In the genomic region with DNA sequence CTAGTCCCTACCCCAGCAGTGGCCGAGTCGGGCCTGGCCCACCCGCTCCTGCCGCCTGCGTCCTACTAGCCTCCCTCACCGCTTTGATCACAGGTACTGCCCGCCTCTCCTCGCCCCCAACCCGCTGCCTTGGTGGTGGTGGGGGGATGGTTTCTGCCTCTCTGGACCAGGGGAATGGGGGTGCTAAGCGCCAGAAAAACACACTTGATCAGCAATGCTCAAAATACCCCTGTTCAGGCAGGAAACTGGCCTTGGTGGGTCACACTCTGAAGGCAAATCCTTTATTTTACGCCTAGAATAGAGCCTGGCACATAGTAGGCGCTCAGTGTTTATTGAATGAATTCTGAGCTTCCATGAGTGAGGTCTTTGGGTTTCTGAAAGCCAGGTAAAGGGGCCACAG, we compare ENCODE assay signal across 25 cellular contexts. TPM values are rescaled to one million over a fixed set of nuclear protein-coding genes. Genes with fewer than 3 reads are reported as not detected.
DNase-seq lines count a peak whose midpoint lies in the region; ATAC-seq and TF ChIP-seq lines count a peak whose summit lies in the region.
"Had no signal": no experiment of that assay in that cellular context is flagged by ENCODE, and none has a peak within 500 bp of the region (broad histone marks: within the 10 kb centered on the region; RNA-seq: fewer than 3 reads in every experiment).

No MANE protein-coding gene starts in this region.

- ATAC-seq in naive thymus-derived CD8-positive, alpha-beta T cell: no peak
- no peak for ATAC-seq in thoracic aorta (ENCODE audit: insufficient number of reproducible peaks, low FRiP score, low read depth)
- no peak for ATAC-seq in GM18907 (IDR thresholded peaks at IDR 0.05; ENCODE audit: unreplicated experiment)
- ATAC-seq: activated CD4-positive, alpha-beta T cell treated with anti-CD3 and anti-CD28 coated beads for 36 hours; PC-3; stimulated activated memory B cell treated with anti-CD40 and anti-IgM and Interleukin-4, amounts not matched to agents 10 μg/mL and 1 μg/mL and 100 μg/mL, for 72 hours had no signal

- peaks cover 8 to 17% (median 8%) of the 10 kb centered on the region in 4 donors for H3K4me1 Mint-ChIP-seq in naive thymus-derived CD8-positive, alpha-beta T cell

- no peak overlapping the region for H2AFZ ChIP-seq in osteoblast (ENCODE audit: low read length)

- H3K4me1 ChIP-seq in esophagus muscularis mucosa: peaks cover 13 to 31% (median 26%) of the 10 kb centered on the region in 4 donors
- H3K4me1 ChIP-seq in thoracic aorta (ENCODE audit: control insufficient read depth in 1 of 2, low read depth in 2 of 2): peaks cover 8 to 17% of the 10 kb centered on the region in 2 donors
- no peaks in the 10 kb centered on the region for H3K4me1 ChIP-seq in osteoblast (ENCODE audit: insufficient read depth, low read length)
- H3K4me1 ChIP-seq: foreskin keratinocyte had no signal

- no peak overlapping the region for H3K27ac ChIP-seq in esophagus muscularis mucosa (replicated peaks in 1 of 4)
- no peak overlapping the region for H3K27ac ChIP-seq in thoracic aorta
- H3K27ac ChIP-seq in osteoblast (ENCODE audit: low read depth, low read length): no peak overlapping the region
- H3K27ac ChIP-seq: 22Rv1, foreskin keratinocyte, HL-60, tibial artery had no signal

- TF ChIP-seq CTCF in esophagus muscularis mucosa (IDR thresholded peaks at IDR 0.05) (no peak), thoracic aorta (IDR thresholded peaks at IDR 0.05) (no peak), osteoblast (IDR thresholded peaks at IDR 0.05; ENCODE audit: extremely low read depth, low read depth, low read length) (no peak)

- H3K4me3 ChIP-seq in esophagus muscularis mucosa: peak overlapping the region; percentile 46 to 58 (median 56)
- peak overlapping the region; percentile 71 for H3K4me3 ChIP-seq in thoracic aorta
- no peak overlapping the region for H3K4me3 ChIP-seq in osteoblast (ENCODE audit: insufficient read depth, low read length)

- no peaks in the 10 kb centered on the region for H4K20me1 ChIP-seq in osteoblast (ENCODE audit: insufficient read depth, low read length)

- H3K36me3 ChIP-seq in esophagus muscularis mucosa (no peaks in the 10 kb centered on the region), thoracic aorta (no peaks in the 10 kb centered on the region), osteoblast (ENCODE audit: insufficient read depth, low read length) (no peaks in the 10 kb centered on the region)
- H3K36me3 ChIP-seq: tibial artery had no signal

- H3K9me3 Mint-ChIP-seq in naive thymus-derived CD8-positive, alpha-beta T cell: peaks cover 0 to 2% (median 0%) of the 10 kb centered on the region in 9 donors
- H3K9me3 Mint-ChIP-seq: activated naive CD4-positive, alpha-beta T cell treated with anti-CD3 and anti-CD28 coated beads, Interleukin-2, amount 10 ng/mL, durations not matched to agents 7 days and 5 days; activated T-cell treated with anti-CD3 and anti-CD28 coated beads, Interleukin-2, amount 50 U/mL, for 4 hours; stimulated activated memory B cell treated with anti-CD40 and anti-IgM and Interleukin-4, amounts not matched to agents 10 μg/mL and 1 μg/mL and 100 μg/mL, for 72 hours had no signal

- H3K27me3 ChIP-seq in esophagus muscularis mucosa: peaks cover 0 to 93% (median 31%) of the 10 kb centered on the region in 4 donors
- peaks cover 6% of the 10 kb centered on the region for H3K27me3 ChIP-seq in thoracic aorta (replicated peaks; ENCODE audit: insufficient read depth)
- H3K27me3 ChIP-seq in osteoblast (ENCODE audit: insufficient read depth, low read length): peaks cover 54% of the 10 kb centered on the region

- 69% methylated on average over 3 of the region's 12 CpGs for WGBS in esophagus muscularis mucosa

- POLR2A ChIA-PET in naive thymus-derived CD8-positive, alpha-beta T cell (lab: Charles Lee): no interaction called here

- peak overlapping the region in 6 of 10 donors; percentile 9 to 73 (median 51) for H3K4me3 Mint-ChIP-seq in naive thymus-derived CD8-positive, alpha-beta T cell
- H3K4me3 Mint-ChIP-seq: activated CD4-positive, alpha-beta T cell treated with anti-CD3 and anti-CD28 coated beads for 36 hours; activated naive CD4-positive, alpha-beta T cell treated with anti-CD3 and anti-CD28 coated beads, Interleukin-2, amount 10 ng/mL, durations not matched to agents 7 days and 5 days; activated T-cell treated with anti-CD3 and anti-CD28 coated beads, Interleukin-2, amount 50 U/mL, for 4 hours; stimulated activated memory B cell treated with anti-CD40 and anti-IgM and Interleukin-4, amounts not matched to agents 10 μg/mL and 1 μg/mL and 100 μg/mL, for 72 hours had no signal

- TF ChIP-seq EP300 in esophagus muscularis mucosa (IDR thresholded peaks at IDR 0.05): no peak

- H3K27me3 Mint-ChIP-seq in naive thymus-derived CD8-positive, alpha-beta T cell: peaks cover 48 to 84% (median 70%) of the 10 kb centered on the region in 5 donors

- H3K9me3 ChIP-seq in esophagus muscularis mucosa (no peaks in the 10 kb centered on the region), thoracic aorta (no peaks in the 10 kb centered on the region), osteoblast (ENCODE audit: low read depth, low read length) (no peaks in the 10 kb centered on the region)
- H3K9me3 ChIP-seq: tibial artery had no signal

- in situ Hi-C loops in G401 (cut with HindIII; ENCODE audit: low sequenced_read_pairs): no loop called here

- no peaks in the 10 kb centered on the region for H3K79me2 ChIP-seq in osteoblast (ENCODE audit: insufficient read depth, low read length)

- intact Hi-C loops in esophagus muscularis mucosa (cut with DNase I): no loop called here

- peak; percentile 28 for DNase-seq in DMS53 (lab: John Stamatoyannopoulos, UW)
- DNase-seq in DMS53 treated with DMSO at 0.1 percent for 48 hours (lab: John Stamatoyannopoulos, UW; ENCODE audit: unreplicated experiment): no peak
- no peak for DNase-seq in esophagus muscularis mucosa (ENCODE audit: extremely low spot score)
- DNase-seq in naive thymus-derived CD8-positive, alpha-beta T cell: no peak
- DNase-seq in thoracic aorta (ENCODE audit: low spot score): no peak
- DNase-seq in osteoblast (ENCODE audit: insufficient read length, low spot score, missing footprints): no peak
- DNase-seq in G401 (ENCODE audit: low spot score): no peak
- DNase-seq: activated CD4-positive, alpha-beta T cell treated with anti-CD3 and anti-CD28 coated beads for 36 hours; activated CD8-positive, alpha-beta memory T cell treated with anti-CD3 and anti-CD28 coated beads for 24 hours; activated naive CD4-positive, alpha-beta T cell treated with anti-CD3 and anti-CD28 coated beads, Interleukin-2, amount 10 ng/mL, durations not matched to agents 7 days and 5 days; activated T-cell treated with anti-CD3 and anti-CD28 coated beads, Interleukin-2, amount 50 U/mL, for 4 hours; erythroblast; foreskin keratinocyte; IMR-90; kidney glomerular epithelial cell; mammary epithelial cell; NCI-H2081 treated with DMSO at 0.1 percent for 48 hours; NCI-H446 treated with DMSO at 0.1 percent for 48 hours; PC-3; SHP77 treated with DMSO at 0.1 percent for 48 hours; tibial artery had no signal

- peaks cover 0 to 4% (median 0%) of the 10 kb centered on the region in 3 donors for H3K36me3 Mint-ChIP-seq in naive thymus-derived CD8-positive, alpha-beta T cell
- H3K36me3 Mint-ChIP-seq: activated naive CD4-positive, alpha-beta T cell treated with anti-CD3 and anti-CD28 coated beads, Interleukin-2, amount 10 ng/mL, durations not matched to agents 7 days and 5 days; stimulated activated memory B cell treated with anti-CD40 and anti-IgM and Interleukin-4, amounts not matched to agents 10 μg/mL and 1 μg/mL and 100 μg/mL, for 72 hours had no signal

- H3K4me2 ChIP-seq in osteoblast (ENCODE audit: insufficient read depth, low read length): no peak overlapping the region

- no peak for TF ChIP-seq POLR2A in esophagus muscularis mucosa (IDR thresholded peaks at IDR 0.05; ENCODE audit: low read depth)

- H3K27ac Mint-ChIP-seq in naive thymus-derived CD8-positive, alpha-beta T cell: no peak overlapping the region
- H3K27ac Mint-ChIP-seq: activated CD4-positive, alpha-beta T cell treated with anti-CD3 and anti-CD28 coated beads for 36 hours; stimulated activated memory B cell treated with anti-CD40 and anti-IgM and Interleukin-4, amounts not matched to agents 10 μg/mL and 1 μg/mL and 100 μg/mL, for 72 hours had no signal

RNA-seq across cellular contexts. Expression of gene CRTAC1, which starts 1.0 kb away (rescaled TPM):
- total RNA-seq in esophagus muscularis mucosa (1 to 10 TPM; 4.0 to 8.7 (median 5.0) TPM), thoracic aorta (1 to 10 TPM; 4.3 to 5.2 TPM), osteoblast (not detected in 2 replicates)
- total RNA-seq in naive thymus-derived CD8-positive, alpha-beta T cell: not detected
- not detected for polyA plus RNA-seq in naive thymus-derived CD8-positive, alpha-beta T cell
- total RNA-seq in G401 (2014; rRNA removed; shearing (Covaris generic)): 0.10 TPM in 1 of 2 replicates, not detected in the other
- total RNA-seq: activated CD4-positive, alpha-beta T cell treated with anti-CD3 and anti-CD28 coated beads for 36 hours; activated T-cell treated with anti-CD3 and anti-CD28 coated beads, Interleukin-2, amount 50 U/mL, for 4 hours; foreskin keratinocyte; IMR-90; mammary epithelial cell; PC-3 had no signal
- polyA plus RNA-seq: foreskin keratinocyte, IMR-90, mammary epithelial cell had no signal
